ENCODE assay signal across 11 cellular contexts in genomic region chr3:142210144-142210543, GRCh38. TPM values are rescaled to one million over a fixed set of nuclear protein-coding genes. Genes with fewer than 3 reads are reported as not detected.
A peak's percentile ranks its signal among the peaks of the same experiment; 100 is the strongest.
DNase-seq lines count a peak whose midpoint lies in the region; ATAC-seq, FAIRE-seq and TF ChIP-seq lines count a peak whose summit lies in the region.
"Had no signal": no experiment of that assay in that cellular context is flagged by ENCODE, and none has a peak within 500 bp of the region (broad histone marks: within the 10 kb centered on the region; RNA-seq: fewer than 3 reads in every experiment).

No MANE protein-coding gene starts in this region.

- H3K79me2 ChIP-seq in astrocyte (ENCODE audit: insufficient read depth, low read length) = no peaks in the 10 kb centered on the region
- H3K79me2 ChIP-seq in PC-3 (ENCODE audit: low read length) = no peaks in the 10 kb centered on the region

- CTCF ChIA-PET in PC-3 (lab: Charles Lee) = interaction anchor here (0.7 kb wide), 1 partner anchor 368 kb away, joined by 5 read pairs; no protein-coding TSS in a partner anchor

- peak overlapping the region in 1 of 10 experiments; percentile 3; a peak in 2 of 20 replicates for H3K4me3 ChIP-seq in BLaER1 treated with 17β-estradiol and CSF1 and Interleukin-3, amounts not matched to agents 10 nM and 100 nM
- no peak overlapping the region for H3K4me3 ChIP-seq in astrocyte (ENCODE audit: insufficient read depth, low read depth, low read length)
- no peak overlapping the region for H3K4me3 ChIP-seq in PC-3 (ENCODE audit: low read length)

- no peak for FAIRE-seq in astrocyte (lab: Jason Lieb, UNC)

- H3K9me2 ChIP-seq in PC-3 (replicated peaks; ENCODE audit: low read length) = no peaks in the 10 kb centered on the region

- H3K9me3 Mint-ChIP-seq in astrocyte (ENCODE audit: unreplicated experiment) = peaks cover 7% of the 10 kb centered on the region

- POLR2A ChIA-PET in PC-3 (lab: Charles Lee; ENCODE audit: unreplicated experiment) = no interaction called here

- H3K36me3 ChIP-seq in BLaER1 treated with 17β-estradiol and CSF1 and Interleukin-3, amounts not matched to agents 10 nM and 100 nM = peaks cover 28 to 66% (median 35%) of the 10 kb centered on the region in 11 experiments
- H3K36me3 ChIP-seq in astrocyte (ENCODE audit: insufficient read depth, low read length) (peaks cover 9% of the 10 kb centered on the region), PC-3 (ENCODE audit: low read depth, low read length) (peaks cover 17% of the 10 kb centered on the region)

- peak overlapping the region in 10 of 11 experiments; percentile 46 to 67 (median 56); a peak in 20 of 22 replicates for H3K9ac ChIP-seq in BLaER1 treated with 17β-estradiol and CSF1 and Interleukin-3, amounts not matched to agents 10 nM and 100 nM
- H3K9ac ChIP-seq in astrocyte (ENCODE audit: low read length) (peak overlapping the region; percentile 59), PC-3 (ENCODE audit: low read length) (no peak overlapping the region)

- BruUV-seq in PC-3 (replicated peaks; lab: Mats Ljungman, UMichigan) = no TSS peak

- no peak for DNase-seq in astrocyte (ENCODE audit: low read depth)
- DNase-seq in Right ventricle myocardium superior = no peak
- peak; percentile 70 for DNase-seq in pons (ENCODE audit: low spot score)
- no peak for DNase-seq in PC-3
- no peak for DNase-seq in NCI-H345 (lab: John Stamatoyannopoulos, UW)
- DNase-seq: NCI-H1105 treated with DMSO at 0.1 percent for 48 hours had no signal

- ATAC-seq in Right ventricle myocardium superior (ENCODE audit: poor library complexity) = peak; percentile 64
- no peak for ATAC-seq in PC-3
- no peak for ATAC-seq in HG03432 (IDR thresholded peaks at IDR 0.05; ENCODE audit: unreplicated experiment)
- ATAC-seq in GM19351 (IDR thresholded peaks at IDR 0.05; ENCODE audit: unreplicated experiment) = no peak

- H3K4me1 ChIP-seq in BLaER1 treated with 17β-estradiol and CSF1 and Interleukin-3, amounts not matched to agents 10 nM and 100 nM = peaks cover 9 to 23% (median 20%) of the 10 kb centered on the region in 10 experiments; a peak in 19 of 20 replicates
- H3K4me1 ChIP-seq in astrocyte (ENCODE audit: insufficient read depth, low read length) (peaks cover 7% of the 10 kb centered on the region), PC-3 (ENCODE audit: insufficient read depth, low read length) (no peaks in the 10 kb centered on the region)

- peak overlapping the region; percentile 23 to 69 (median 60); a peak in 21 of 22 replicates for H3K4me2 ChIP-seq in BLaER1 treated with 17β-estradiol and CSF1 and Interleukin-3, amounts not matched to agents 10 nM and 100 nM
- H3K4me2 ChIP-seq in astrocyte (ENCODE audit: low read length) = peak overlapping the region; percentile 69
- no peak overlapping the region for H3K4me2 ChIP-seq in PC-3 (ENCODE audit: low read length)

- H4K20me1 ChIP-seq in BLaER1 treated with 17β-estradiol and CSF1 and Interleukin-3, amounts not matched to agents 10 nM and 100 nM = no peaks in the 10 kb centered on the region
- H4K20me1 ChIP-seq in astrocyte (ENCODE audit: insufficient read depth, low read length) (peaks cover 4% of the 10 kb centered on the region), PC-3 (ENCODE audit: low read length) (no peaks in the 10 kb centered on the region)

- peak overlapping the region in 10 of 11 experiments; percentile 52 to 79 (median 74); a peak in 20 of 22 replicates for H3K27ac ChIP-seq in BLaER1 treated with 17β-estradiol and CSF1 and Interleukin-3, amounts not matched to agents 10 nM and 100 nM
- peak overlapping the region; percentile 23 for H3K27ac ChIP-seq in astrocyte (ENCODE audit: low read depth, low read length)
- H3K27ac ChIP-seq in PC-3 (ENCODE audit: low read length) = no peak overlapping the region
- H3K27ac ChIP-seq: VCaP had no signal

- H2AFZ ChIP-seq in astrocyte (ENCODE audit: low read depth, low read length) (peak overlapping the region; percentile 55), PC-3 (ENCODE audit: low read length) (no peak overlapping the region)

- no peak overlapping the region for H3K4me3 Mint-ChIP-seq in astrocyte (ENCODE audit: unreplicated experiment)
- H3K4me3 Mint-ChIP-seq: activated T-helper 1 cell treated with anti-CD3 and anti-CD28 coated beads, Interleukin-12 subunit alpha, Interleukin-12 subunit beta, Interleukin-2, Interleukin-4 antibody, amounts not matched to agents 30 ng/mL and 10 ng/mL and 1 ng/mL, durations not matched to agents 14 hours and 24 hours and 36 hours had no signal

- no peak for TF ChIP-seq CTCF in astrocyte (IDR thresholded peaks at IDR 0.05; ENCODE audit: insufficient read depth, low read depth, low read length)
- no peak for TF ChIP-seq CTCF in PC-3 (conservative IDR thresholded peaks at IDR 0.05; ENCODE audit: low read depth, low read length)

- no peaks in the 10 kb centered on the region for H3K27me3 Mint-ChIP-seq in astrocyte (ENCODE audit: low read depth, unreplicated experiment)

- H3K4me1 Mint-ChIP-seq in astrocyte (ENCODE audit: low read depth, unreplicated experiment) = peaks cover 14% of the 10 kb centered on the region

- peaks cover 28 to 36% (median 31%) of the 10 kb centered on the region in 11 experiments for H3K9me3 ChIP-seq in BLaER1 treated with 17β-estradiol and CSF1 and Interleukin-3, amounts not matched to agents 10 nM and 100 nM (replicated peaks in 1 of 11)
- no peaks in the 10 kb centered on the region for H3K9me3 ChIP-seq in astrocyte (ENCODE audit: insufficient read depth, low read depth, low read length)
- H3K9me3 ChIP-seq in PC-3 (ENCODE audit: low read length) = no peaks in the 10 kb centered on the region

- no peaks in the 10 kb centered on the region for H3F3A ChIP-seq in PC-3 (ENCODE audit: low read length, unreplicated experiment)

- H3K27ac Mint-ChIP-seq in astrocyte (ENCODE audit: unreplicated experiment) = peak overlapping the region; percentile 16
- H3K27ac Mint-ChIP-seq: activated T-helper 1 cell treated with anti-CD3 and anti-CD28 coated beads, Interleukin-12 subunit alpha, Interleukin-12 subunit beta, Interleukin-2, Interleukin-4 antibody, amounts not matched to agents 30 ng/mL and 10 ng/mL and 1 ng/mL, durations not matched to agents 14 hours and 24 hours and 36 hours had no signal

- no peaks in the 10 kb centered on the region for H3K27me3 ChIP-seq in BLaER1 treated with 17β-estradiol and CSF1 and Interleukin-3, amounts not matched to agents 10 nM and 100 nM
- H3K27me3 ChIP-seq in astrocyte (ENCODE audit: insufficient read depth, low read length) = no peaks in the 10 kb centered on the region
- no peaks in the 10 kb centered on the region for H3K27me3 ChIP-seq in PC-3 (ENCODE audit: low read length)

- H3K36me3 Mint-ChIP-seq in astrocyte (ENCODE audit: low read depth, unreplicated experiment) = peaks cover 23% of the 10 kb centered on the region

- intact Hi-C loops in Right ventricle myocardium superior (cut with DNase I) (no loop called here), PC-3 (cut with micrococcal nuclease) (loop anchor here (5.0 kb wide), 1 partner anchor 83 kb away; no protein-coding TSS in a partner anchor)

RNA-seq across cellular contexts. Expression of gene GK5, which starts 15.2 kb away (rescaled TPM):
- 15.3 and 17.6 TPM in 2 replicates for total RNA-seq in astrocyte
- 9.7 TPM for total RNA-seq in Right ventricle myocardium superior
- 4.6 and 5.5 TPM in 2 replicates for total RNA-seq in PC-3 (2014; rRNA removed)
